12 cellular contexts compared by ENCODE assay signal in the genomic region with DNA sequence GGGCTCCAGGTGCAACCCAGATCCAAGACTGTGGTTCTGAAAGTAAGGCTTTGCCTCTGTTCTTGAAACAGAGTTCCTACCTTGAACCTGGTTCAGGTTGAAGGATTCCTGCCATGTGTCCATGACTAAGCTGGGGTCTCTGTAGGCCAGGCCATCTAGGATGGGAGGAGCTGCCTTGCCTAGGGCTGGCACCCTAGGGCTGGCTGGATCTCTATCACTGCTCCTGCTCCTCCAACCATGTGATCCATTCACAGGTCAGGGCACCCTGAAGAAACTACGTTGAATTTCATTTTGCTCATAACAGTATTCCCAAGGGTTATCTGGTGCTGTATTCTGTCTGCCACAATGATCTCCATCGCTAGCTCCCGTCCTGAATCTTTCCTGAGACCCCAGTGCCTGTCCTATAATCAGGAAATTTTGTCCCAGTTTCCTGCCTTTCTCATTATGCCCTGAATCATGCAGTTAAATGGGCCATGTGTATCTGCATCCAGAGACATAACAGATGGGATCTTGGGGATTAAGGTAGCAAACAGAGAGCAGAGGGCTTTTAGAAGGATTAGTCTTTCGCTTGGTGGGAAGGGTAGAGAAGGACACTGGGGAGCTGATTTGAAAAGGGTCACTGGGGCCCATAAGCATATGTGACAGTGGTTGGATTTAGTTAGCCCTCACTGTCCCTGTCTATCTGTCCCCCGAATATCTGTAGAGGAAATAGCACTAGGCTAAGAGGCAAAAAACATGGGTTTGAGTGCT.
"Had no signal": no experiment of that assay in that cellular context is flagged by ENCODE, and none has a peak within 500 bp of the region (broad histone marks: within the 10 kb centered on the region; RNA-seq: fewer than 3 reads in every experiment).

No MANE protein-coding gene starts in this region.

- ATAC-seq: activated naive CD4-positive, alpha-beta T cell treated with anti-CD3 and anti-CD28 coated beads, Interleukin-2, amount 50 U/mL, for 72 hours; esophagus mucosa had no signal

- H3K4me3 ChIP-seq: skin epidermis, thyroid gland, uterus had no signal

- H3K9me3 Mint-ChIP-seq: activated naive CD4-positive, alpha-beta T cell treated with anti-CD3 and anti-CD28 coated beads, Interleukin-2, amount 50 U/mL, for 72 hours; activated T-helper 2 cell treated with anti-CD3 and anti-CD28 coated beads, Interferon-gamma antibody, Interleukin-2, Interleukin-4, amounts not matched to agents 10 μg/mL and 5 μg/mL and 100 μg/mL, durations not matched to agents 14 hours and 24 hours and 36 hours had no signal

- H3K27ac ChIP-seq: neutrophil, skin epidermis, thyroid gland, uterus, VCaP had no signal

- H3K4me1 ChIP-seq: thyroid gland, uterus had no signal

- H3K36me3 ChIP-seq: neutrophil, thyroid gland, uterus had no signal

- H3K27ac Mint-ChIP-seq: activated T-helper 2 cell treated with anti-CD3 and anti-CD28 coated beads, Interferon-gamma antibody, Interleukin-2, Interleukin-4, amounts not matched to agents 10 μg/mL and 5 μg/mL and 100 μg/mL, durations not matched to agents 14 hours and 24 hours and 36 hours had no signal

- DNase-seq: activated CD4-positive, alpha-beta T cell treated with anti-CD3 and anti-CD28 coated beads for 4 hours; anterior cingulate cortex; hypothalamus; midbrain; thyroid gland; uterus had no signal

- H3K27me3 ChIP-seq: neutrophil, thyroid gland, uterus had no signal

- H3K9me3 ChIP-seq: neutrophil, thyroid gland, uterus had no signal
